11 cellular contexts compared by ENCODE assay signal in the genomic region with DNA sequence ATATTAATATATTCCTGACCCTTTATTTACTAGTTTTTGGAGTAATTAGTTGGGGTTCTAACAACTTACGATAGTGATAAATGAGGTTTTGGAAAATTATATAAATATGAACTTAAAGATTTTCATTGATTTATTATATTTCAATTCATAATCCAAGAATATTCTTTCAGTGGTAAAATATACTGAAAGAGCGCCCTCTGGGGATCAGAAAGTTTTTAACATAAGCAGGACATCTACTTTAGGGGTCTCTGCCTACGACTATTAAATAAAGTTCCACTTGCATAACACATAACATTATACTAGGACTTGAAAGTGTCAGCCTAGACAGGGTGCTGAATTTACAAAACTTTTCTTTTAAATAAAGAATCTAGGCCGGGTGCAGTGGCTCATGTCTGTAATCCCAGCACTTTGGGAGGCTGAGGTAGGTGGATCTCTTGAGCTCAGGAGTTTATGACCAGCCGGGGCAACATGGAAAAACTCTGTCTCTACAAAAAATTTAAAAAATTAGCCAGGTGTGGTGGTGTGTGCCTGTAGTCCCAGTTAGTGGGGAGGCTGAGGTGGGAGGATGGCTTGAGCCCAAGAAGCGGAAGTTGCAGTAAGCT. TPM values are rescaled to one million over a fixed set of nuclear protein-coding genes. Genes with fewer than 3 reads are reported as not detected.
DNase-seq lines count a peak whose midpoint lies in the region; ATAC-seq and TF ChIP-seq lines count a peak whose summit lies in the region.
"Had no signal": no experiment of that assay in that cellular context is flagged by ENCODE, and none has a peak within 500 bp of the region (broad histone marks: within the 10 kb centered on the region; RNA-seq: fewer than 3 reads in every experiment).

No MANE protein-coding gene starts in this region.

- no peaks in the 10 kb centered on the region for H3K9me3 Mint-ChIP-seq in type B pancreatic cell

- H3K27me3 ChIP-seq in heart right ventricle, result no peaks in the 10 kb centered on the region
- no peaks in the 10 kb centered on the region for H3K27me3 ChIP-seq in right atrium auricular region
- H3K27me3 ChIP-seq in WERI-Rb-1 (ENCODE audit: insufficient read depth, low read depth, severe bottlenecking), result no peaks in the 10 kb centered on the region

- H3K9me3 ChIP-seq in heart right ventricle (no peaks in the 10 kb centered on the region), right atrium auricular region (no peaks in the 10 kb centered on the region), WERI-Rb-1 (ENCODE audit: severe bottlenecking) (no peaks in the 10 kb centered on the region)

- TF ChIP-seq CTCF in heart right ventricle (IDR thresholded peaks at IDR 0.05) (peak in 8 of 9 donors; percentile 11 to 61 (median 50)), right atrium auricular region (IDR thresholded peaks at IDR 0.05) (peak in 1 of 2 donors; percentile 52), type B pancreatic cell (conservative IDR thresholded peaks at IDR 0.05) (peak; percentile 77), lower leg skin (IDR thresholded peaks at IDR 0.05) (no peak), WERI-Rb-1 (IDR thresholded peaks at IDR 0.05; ENCODE audit: low read depth, low read length) (no peak)

- intact Hi-C loops in heart right ventricle (cut with DNase I) (no loop called here), lower leg skin (cut with DNase I; ENCODE audit: low total_unique reads) (no loop called here)

- peaks cover 4% of the 10 kb centered on the region for H3K36me3 Mint-ChIP-seq in type B pancreatic cell

- H3K27ac ChIP-seq in heart right ventricle (no peak overlapping the region), right atrium auricular region (no peak overlapping the region), WERI-Rb-1 (no peak overlapping the region)

- ATAC-seq in heart right ventricle, result no peak

- H3K27ac Mint-ChIP-seq in type B pancreatic cell, result peak overlapping the region; percentile 39

- no peak overlapping the region for H3K4me3 Mint-ChIP-seq in type B pancreatic cell

- TF ChIP-seq POLR2A in lower leg skin (IDR thresholded peaks at IDR 0.05), result no peak

- DNase-seq in heart right ventricle, result no peak
- DNase-seq in right atrium auricular region (ENCODE audit: low spot score), result no peak
- DNase-seq in RPMI8226, result peak; percentile 15
- peak; percentile 20 for DNase-seq in fibroblast of peridontal ligament (ENCODE audit: extremely low read depth)
- DNase-seq in type B pancreatic cell (ENCODE audit: extremely low spot score, unreplicated experiment), result no peak
- no peak for DNase-seq in NCI-H1048 (lab: John Stamatoyannopoulos, UW)
- no peak for DNase-seq in lower leg skin (ENCODE audit: low spot score in 2 of 2)
- DNase-seq in WERI-Rb-1, result no peak
- DNase-seq: activated gamma-delta T cell, GOT3, small intestine had no signal

- H3K4me3 ChIP-seq in heart right ventricle, result no peak overlapping the region
- no peak overlapping the region for H3K4me3 ChIP-seq in right atrium auricular region
- H3K4me3 ChIP-seq in lower leg skin (ENCODE audit: low read depth, poor library complexity, severe bottlenecking), result no peak overlapping the region
- H3K4me3 ChIP-seq in WERI-Rb-1 (ENCODE audit: low read depth, low read length), result no peak overlapping the region

- H3K27me3 Mint-ChIP-seq in type B pancreatic cell, result no peaks in the 10 kb centered on the region

- no peaks in the 10 kb centered on the region for H3K4me1 Mint-ChIP-seq in type B pancreatic cell (ENCODE audit: unreplicated experiment)

- H3K36me3 ChIP-seq in heart right ventricle (peaks cover 0 to 95% (median 19%) of the 10 kb centered on the region in 9 donors), right atrium auricular region (peaks cover 48% of the 10 kb centered on the region), WERI-Rb-1 (peaks cover 81% of the 10 kb centered on the region)

- H3K4me1 ChIP-seq in heart right ventricle, result peaks cover 0 to 13% (median 7%) of the 10 kb centered on the region in 9 donors
- no peaks in the 10 kb centered on the region for H3K4me1 ChIP-seq in right atrium auricular region

- 84 to 86% methylated on average over 6 of the region's 6 CpGs for whole genome bisulfite sequencing in heart right ventricle, 2 donors
- WGBS in lower leg skin, 2 donors, result 85 to 90% methylated on average over 6 of the region's 6 CpGs

RNA-seq across cellular contexts. Expression of a gene that starts 15.6 kb away (rescaled TPM):
- total RNA-seq in heart right ventricle (10 to 100 TPM in 1 of 10 donors, 1 to 10 TPM in 9; 4.6 to 10.2 (median 6.0) TPM), right atrium auricular region (1 to 10 TPM; 2.9 to 9.7 TPM), type B pancreatic cell (ENCODE audit: low replicate concordance) (35.2 and 51.8 TPM in 2 replicates), lower leg skin (10 to 100 TPM; 20.3 to 33.5 (median 23.0) TPM)
- polyA plus RNA-seq in heart right ventricle, result 1 to 10 TPM; 1.8 to 2.6 TPM

RNA-seq across cellular contexts. Expression of a gene that starts 44.2 kb away (rescaled TPM):
- total RNA-seq in heart right ventricle, result 100 to 1,000 TPM in 7 of 10 donors, 10 to 100 TPM in 3; 79.5 to 136 (median 104) TPM
- 10 to 100 TPM; 25.7 to 39.8 TPM for polyA plus RNA-seq in heart right ventricle
- 100 to 1,000 TPM; 102 to 123 TPM for total RNA-seq in right atrium auricular region
- total RNA-seq in type B pancreatic cell (ENCODE audit: low replicate concordance), result 128 and 144 TPM in 2 replicates
- total RNA-seq in lower leg skin, result 100 to 1,000 TPM in 2 of 4 donors, 10 to 100 TPM in 2; 64.7 to 113 (median 92.5) TPM

RNA-seq across cellular contexts. Expression of a gene that starts 49.6 kb away (rescaled TPM):
- total RNA-seq in heart right ventricle, result 10 to 100 TPM in 1 of 10 donors, 1 to 10 TPM in 9; 1.7 to 10.4 (median 3.3) TPM
- 10 to 100 TPM in 1 of 2 donors, 1 to 10 TPM in 1; 6.4 to 11.1 TPM for polyA plus RNA-seq in heart right ventricle
- 1 to 10 TPM; 4.3 to 6.2 TPM for total RNA-seq in right atrium auricular region
- total RNA-seq in type B pancreatic cell (ENCODE audit: low replicate concordance), result 0.58 and 2.8 TPM in 2 replicates
- 1 to 10 TPM; 1.9 to 4.8 (median 3.8) TPM for total RNA-seq in lower leg skin

Comparison
In these comparisons a context has a peak if more than half of its experiments do, and no peak if none do; other contexts are left out.
1. DNase-seq: peak in RPMI8226 (single experiment) and fibroblast of peridontal ligament (single experiment); none in heart right ventricle (0 of 2), right atrium auricular region (single experiment), type B pancreatic cell (single experiment), NCI-H1048 (single experiment), lower leg skin (0 of 2) and WERI-Rb-1 (single experiment).
2. CTCF ChIP-seq: peak in heart right ventricle (8 of 9) and type B pancreatic cell (single experiment); none in lower leg skin (0 of 3) and WERI-Rb-1 (single experiment).